ENCODE assay signal across 1 cellular context in genomic region chr17:1755252-1755992, GRCh38.
TF ChIP-seq lines count a peak whose summit lies in the region.

No MANE protein-coding gene starts in this region.

TF ChIP-seq in K562, 482 proteins besides CTCF, POLR2A, EP300 and RAD21:
- TF ChIP-seq STAG1 (CRISPR knock-in tag; IDR thresholded peaks at IDR 0.05; ENCODE audit: borderline replicate concordance) (no peak), ZNF644 (tag; IDR thresholded peaks at IDR 0.05; ENCODE audit: low read depth) (no peak), NFIC (IDR thresholded peaks at IDR 0.05) (peak; percentile 5; the same call in 1 of the 2 replicates), ZNF75A (CRISPR knock-in tag; IDR thresholded peaks at IDR 0.05) (no peak), XRCC5 (IDR thresholded peaks at IDR 0.05; ENCODE audit: low read depth, low read length) (no peak), ZNF239 (CRISPR knock-in tag; IDR thresholded peaks at IDR 0.05) (no peak), ZNF282 (CRISPR knock-in tag; IDR thresholded peaks at IDR 0.05) (no peak)
